Comparison of ENCODE assay signal across 9 cellular contexts in genomic region chr1:198756470-198756869, GRCh38.
DNase-seq lines count a peak whose midpoint lies in the region; ATAC-seq and TF ChIP-seq lines count a peak whose summit lies in the region.
"Had no signal": no experiment of that assay in that cellular context is flagged by ENCODE, and none has a peak within 500 bp of the region (broad histone marks: within the 10 kb centered on the region; RNA-seq: fewer than 3 reads in every experiment).

No MANE protein-coding gene starts in this region.

- TF ChIP-seq CTCF in A673 (conservative IDR thresholded peaks at IDR 0.05; ENCODE audit: low read depth, low read length) = peak; percentile 62

- peak; percentile 67 for DNase-seq in A673 (ENCODE audit: low spot score)
- DNase-seq in ELR (ENCODE audit: low read depth) = peak; percentile 49
- DNase-seq in SK-N-MC (ENCODE audit: low read depth, low spot score) = peak; percentile 76
- DNase-seq in globus pallidus (ENCODE audit: low spot score) = peak; percentile 35
- DNase-seq in stimulated activated naive CD8-positive, alpha-beta T cell treated with anti-CD3 and anti-CD28 coated beads, Interleukin-15, Interleukin-2, amounts not matched to agents 100 U/mL and 50 U/mL, for 24 hours = no peak
- no peak for DNase-seq in ecto neural progenitor cell (ENCODE audit: low spot score)
- no peak for DNase-seq in head of caudate nucleus
- DNase-seq: RPMI8226 had no signal

- H3K4me3 ChIP-seq in A673 (ENCODE audit: low read depth, low read length, poor library complexity, severe bottlenecking) (no peak overlapping the region), SK-N-MC (peak overlapping the region; percentile 81)

- intact Hi-C loops in A673 (cut with micrococcal nuclease; ENCODE audit: unreplicated experiment) = loop anchor here (1.0 to 5.0 kb wide), 4 partner anchors 356 to 1751 kb away; no protein-coding TSS in a partner anchor
- intact Hi-C loops in head of caudate nucleus (cut with DNase I) = no loop called here

- H3K9me3 ChIP-seq in A673 (ENCODE audit: low read depth, low read length, poor library complexity, severe bottlenecking) (peaks cover 7% of the 10 kb centered on the region), SK-N-MC (ENCODE audit: low read depth, low read length) (peaks cover 12% of the 10 kb centered on the region; the same call in 1 of the 2 replicates)

- CTCF ChIA-PET in A673 (lab: Charles Lee) = interaction anchor here (0.9 to 1.8 kb wide), 2 partner anchors 707 kb away, joined by 4 to 5 read pairs; no protein-coding TSS in a partner anchor

- POLR2A ChIA-PET in A673 (lab: Charles Lee; ENCODE audit: low non-redundant PET) = no interaction called here

- H3K4me1 ChIP-seq in A673 (ENCODE audit: insufficient read depth, low read length, poor library complexity, severe bottlenecking) = peaks cover 27% of the 10 kb centered on the region

- no TSS peak for BruUV-seq in A673 (replicated peaks; lab: Mats Ljungman, UMichigan)

- H3K27me3 ChIP-seq in A673 (replicated peaks; ENCODE audit: insufficient read depth, low read depth, low read length, poor library complexity) = no peaks in the 10 kb centered on the region

- H3K27ac ChIP-seq in A673 (ENCODE audit: low read depth, low read length, poor library complexity, severe bottlenecking) (peak overlapping the region; percentile 29), SK-N-MC (peak overlapping the region; percentile 98)

- H3K9ac ChIP-seq in SK-N-MC (ENCODE audit: insufficient read length) = peak overlapping the region; percentile 96

- H3K36me3 ChIP-seq in A673 (ENCODE audit: insufficient read depth, low read length, poor library complexity, severe bottlenecking) (no peaks in the 10 kb centered on the region), SK-N-MC (ENCODE audit: insufficient read depth, low read length) (peaks cover 56% of the 10 kb centered on the region)

- no peak for ATAC-seq in stimulated activated naive CD8-positive, alpha-beta T cell treated with anti-CD3 and anti-CD28 coated beads, Interleukin-15, Interleukin-2, amounts not matched to agents 100 U/mL and 50 U/mL, for 24 hours
- ATAC-seq in GM21717 (IDR thresholded peaks at IDR 0.05; ENCODE audit: unreplicated experiment) = no peak

Comparison
In these comparisons a context has a peak if more than half of its experiments do, and no peak if none do; other contexts are left out.
1. DNase-seq: peak in A673 (single experiment), ELR (single experiment), SK-N-MC (single experiment) and globus pallidus (single experiment); none in stimulated activated naive CD8-positive, alpha-beta T cell treated with anti-CD3 and anti-CD28 coated beads, Interleukin-15, Interleukin-2, amounts not matched to agents 100 U/mL and 50 U/mL, for 24 hours (single experiment), ecto neural progenitor cell (single experiment) and head of caudate nucleus (0 of 42).